Comparison of ENCODE assay signal across 24 cellular contexts in genomic region chr17:48059125-48059668, GRCh38. TPM values are rescaled to one million over a fixed set of nuclear protein-coding genes. Genes with fewer than 3 reads are reported as not detected.
DNase-seq lines count a peak whose midpoint lies in the region; ATAC-seq, FAIRE-seq and TF ChIP-seq lines count a peak whose summit lies in the region.
"Had no signal": no experiment of that assay in that cellular context is flagged by ENCODE, and none has a peak within 500 bp of the region (broad histone marks: within the 10 kb centered on the region; RNA-seq: fewer than 3 reads in every experiment).

No MANE protein-coding gene starts in this region.

- H2BK120ac ChIP-seq in neuronal stem cell (ENCODE audit: low read depth, low read length), result no peak overlapping the region

- no peak overlapping the region for H2AK5ac ChIP-seq in neuronal stem cell (ENCODE audit: low read depth, low read length)

- H4K8ac ChIP-seq in neuronal stem cell (ENCODE audit: low read depth, low read length), result no peak overlapping the region

- no peak overlapping the region for H3K9ac ChIP-seq in astrocyte (ENCODE audit: low read length)
- H3K9ac ChIP-seq in neuronal stem cell (ENCODE audit: low read depth, low read length, poor library complexity), result no peak overlapping the region

- FAIRE-seq in astrocyte (lab: Jason Lieb, UNC), result no peak
- FAIRE-seq: frontal cortex, G401.6 had no signal

- H3K9me3 Mint-ChIP-seq in CD14-positive monocyte, result no peaks in the 10 kb centered on the region
- no peaks in the 10 kb centered on the region for H3K9me3 Mint-ChIP-seq in astrocyte (ENCODE audit: unreplicated experiment)
- H3K9me3 Mint-ChIP-seq: T-helper 1 cell treated with Interleukin-12 subunit alpha and Interleukin-12 subunit beta and Interleukin-4 antibody, amounts not matched to agents 30 μg/mL and 1 μg/mL, for 36 hours had no signal

- H3K4me3 Mint-ChIP-seq in CD14-positive monocyte (no peak overlapping the region), astrocyte (ENCODE audit: unreplicated experiment) (no peak overlapping the region)
- H3K4me3 Mint-ChIP-seq: activated CD8-positive, alpha-beta memory T cell treated with anti-CD3 and anti-CD28 coated beads, Interleukin-2, amount 10 ng/mL, durations not matched to agents 7 days and 5 days; T-helper 1 cell treated with Interleukin-12 subunit alpha and Interleukin-12 subunit beta and Interleukin-4 antibody, amounts not matched to agents 30 μg/mL and 1 μg/mL, for 36 hours had no signal

- H2AFZ ChIP-seq in astrocyte (ENCODE audit: low read depth, low read length), result no peak overlapping the region
- no peak overlapping the region for H2AFZ ChIP-seq in neuronal stem cell (ENCODE audit: low read length)

- no peak overlapping the region for H2BK12ac ChIP-seq in neuronal stem cell (ENCODE audit: low read length)

- no CpG with 5 or more reads among the region's 32 CpGs for WGBS in neuronal stem cell (ENCODE audit: extremely low coverage in 2 of 2, insufficient read length in 2 of 2, insufficient replicate concordance in 1 of 2), 2 donors

- H3K27ac ChIP-seq in astrocyte (ENCODE audit: low read depth, low read length), result no peak overlapping the region
- H3K27ac ChIP-seq in neuronal stem cell (replicated peaks; ENCODE audit: low read length), result no peak overlapping the region
- H3K27ac ChIP-seq: body of pancreas, neutrophil, suprapubic skin, WERI-Rb-1 had no signal

- no peak overlapping the region for H2BK15ac ChIP-seq in neuronal stem cell (ENCODE audit: low read length)

- H3K4me3 ChIP-seq in astrocyte (ENCODE audit: insufficient read depth, low read depth, low read length) (no peak overlapping the region), neuronal stem cell (ENCODE audit: low read length in 2 of 2) (no peak overlapping the region)
- H3K4me3 ChIP-seq: body of pancreas, HAP-1, suprapubic skin had no signal

- H3K27me3 Mint-ChIP-seq in CD14-positive monocyte (ENCODE audit: low read depth in 3 of 3) (no peaks in the 10 kb centered on the region), astrocyte (ENCODE audit: low read depth, unreplicated experiment) (no peaks in the 10 kb centered on the region)
- H3K27me3 Mint-ChIP-seq: activated CD8-positive, alpha-beta memory T cell treated with anti-CD3 and anti-CD28 coated beads, Interleukin-2, amount 10 ng/mL, durations not matched to agents 7 days and 5 days had no signal

- no peak overlapping the region for H3K4ac ChIP-seq in neuronal stem cell (ENCODE audit: low read length)

- H3K36me3 Mint-ChIP-seq in CD14-positive monocyte, result peaks cover 75 to 85% of the 10 kb centered on the region in 2 donors
- peaks cover 62% of the 10 kb centered on the region for H3K36me3 Mint-ChIP-seq in astrocyte (ENCODE audit: low read depth, unreplicated experiment)

- DNase-seq in CD14-positive monocyte (ENCODE audit: low spot score) (no peak), astrocyte (ENCODE audit: low read depth) (no peak), neuronal stem cell (ENCODE audit: low spot score) (no peak)
- no peak for DNase-seq in stimulated activated CD4-positive, alpha-beta T cell treated with anti-CD3 and anti-CD28 coated beads, Interleukin-15, amount 100 ng/mL, for 24 hours
- DNase-seq: activated CD8-positive, alpha-beta memory T cell treated with anti-CD3 and anti-CD28 coated beads, Interleukin-2, amount 10 ng/mL, durations not matched to agents 7 days and 5 days; activated gamma-delta T cell treated with Interleukin-2 at 50 U/mL for 16 hours; body of pancreas; dermis blood vessel endothelial cell; Karpas-422; midbrain; NCI-H1105 treated with DMSO at 0.1 percent for 48 hours; NCI-H69; SIG-M5; stimulated activated CD4-positive, alpha-beta T cell treated with anti-CD3 and anti-CD28 coated beads, Interleukin-1b, Interleukin-23, amount 100 ng/mL, for 48 hours; WERI-Rb-1 had no signal

- peaks cover 74% of the 10 kb centered on the region for H4K20me1 ChIP-seq in astrocyte (ENCODE audit: insufficient read depth, low read length)

- peaks cover 61% of the 10 kb centered on the region for H3K79me2 ChIP-seq in astrocyte (ENCODE audit: insufficient read depth, low read length)

- H3K27ac Mint-ChIP-seq in CD14-positive monocyte (peak overlapping the region in 6 of 7 donors; percentile 34 to 83 (median 68)), astrocyte (ENCODE audit: unreplicated experiment) (peak overlapping the region; percentile 58)

- H3K9me3 ChIP-seq in astrocyte (ENCODE audit: insufficient read depth, low read depth, low read length) (no peaks in the 10 kb centered on the region), neuronal stem cell (replicated peaks in 1 of 2; ENCODE audit: control insufficient read depth in 2 of 2, insufficient read depth in 1 of 2, low read depth in 1 of 2, low read length in 2 of 2) (no peaks in the 10 kb centered on the region)
- H3K9me3 ChIP-seq: body of pancreas, HAP-1, neutrophil, suprapubic skin had no signal

- TF ChIP-seq CTCF in CD14-positive monocyte (IDR thresholded peaks at IDR 0.05) (no peak), astrocyte (IDR thresholded peaks at IDR 0.05; ENCODE audit: insufficient read depth, low read depth, low read length) (no peak)

- peak; percentile 19 for TF ChIP-seq POLR2A in GM15510 (IDR thresholded peaks at IDR 0.05; ENCODE audit: borderline replicate concordance, extremely low read depth, insufficient read length)

- ATAC-seq in HG03520 (IDR thresholded peaks at IDR 0.05; ENCODE audit: unreplicated experiment) (no peak), HG02763 (IDR thresholded peaks at IDR 0.05; ENCODE audit: unreplicated experiment) (no peak)
- ATAC-seq: activated CD8-positive, alpha-beta memory T cell treated with anti-CD3 and anti-CD28 coated beads, Interleukin-2, amount 10 ng/mL, durations not matched to agents 7 days and 5 days; body of pancreas had no signal

- H3K27me3 ChIP-seq in astrocyte (ENCODE audit: insufficient read depth, low read length) (no peaks in the 10 kb centered on the region), neuronal stem cell (ENCODE audit: control insufficient read depth in 3 of 3, insufficient read depth in 3 of 3, low read depth in 1 of 3, low read length in 3 of 3) (no peaks in the 10 kb centered on the region)
- H3K27me3 ChIP-seq: body of pancreas, neutrophil, suprapubic skin had no signal

- H3K36me3 ChIP-seq in astrocyte (ENCODE audit: insufficient read depth, low read length) (peaks cover 46% of the 10 kb centered on the region), neuronal stem cell (replicated peaks in 1 of 2; ENCODE audit: control insufficient read depth in 2 of 2, insufficient read depth in 2 of 2, low read length in 2 of 2) (peaks cover 60 to 92% of the 10 kb centered on the region in 2 donors)

- H3K18ac ChIP-seq in neuronal stem cell (ENCODE audit: low read length), result no peak overlapping the region

- no peak overlapping the region for H3K14ac ChIP-seq in neuronal stem cell (ENCODE audit: low read length)

- H3K4me2 ChIP-seq in astrocyte (ENCODE audit: low read length) (no peak overlapping the region), neuronal stem cell (ENCODE audit: insufficient read depth, low read length, poor library complexity, severe bottlenecking) (no peak overlapping the region)

- H2BK5ac ChIP-seq in neuronal stem cell (ENCODE audit: low read length), result no peak overlapping the region

- H3K4me1 Mint-ChIP-seq in CD14-positive monocyte, result peaks cover 33% of the 10 kb centered on the region
- H3K4me1 Mint-ChIP-seq in astrocyte (ENCODE audit: low read depth, unreplicated experiment), result peaks cover 36% of the 10 kb centered on the region

- H4K91ac ChIP-seq in neuronal stem cell (ENCODE audit: low read depth, low read length, poor library complexity), result no peak overlapping the region

- intact Hi-C loops in CD14-positive monocyte (cut with micrococcal nuclease), result no loop called here

- H3K23ac ChIP-seq in neuronal stem cell (ENCODE audit: low read depth, low read length, poor library complexity), result peak overlapping the region; percentile 1

- H3K4me1 ChIP-seq in astrocyte (ENCODE audit: insufficient read depth, low read length) (peaks cover 15% of the 10 kb centered on the region), neuronal stem cell (ENCODE audit: control insufficient read depth in 2 of 2, insufficient read depth in 1 of 2, low read depth in 1 of 2, low read length in 2 of 2) (peaks cover 11 to 12% of the 10 kb centered on the region in 2 donors)

- peaks cover 11% of the 10 kb centered on the region for H3K79me1 ChIP-seq in neuronal stem cell (ENCODE audit: low read depth, low read length)

RNA-seq across cellular contexts. Expression of gene NFE2L1, which starts 11.0 kb away (rescaled TPM):
- polyA plus RNA-seq in CD14-positive monocyte, result 1 to 10 TPM; 2.8 to 7.1 TPM
- total RNA-seq in astrocyte, result 344 and 348 TPM in 2 replicates
- polyA plus RNA-seq in neuronal stem cell (2013, experiment 1 of 2), result 69.4 TPM
- polyA plus RNA-seq in neuronal stem cell (2013, experiment 2 of 2), result 72.5 TPM

RNA-seq across cellular contexts. Expression of gene COPZ2, which starts 21.6 kb away (rescaled TPM):
- polyA plus RNA-seq in CD14-positive monocyte, result 10 to 100 TPM in 1 of 2 donors, 1 to 10 TPM in 1; 6.9 to 12.2 TPM
- total RNA-seq in astrocyte, result 25.1 and 38.3 TPM in 2 replicates
- polyA plus RNA-seq in neuronal stem cell (2013, experiment 1 of 2), result 1.5 TPM
- polyA plus RNA-seq in neuronal stem cell (2013, experiment 2 of 2), result 2.3 TPM

RNA-seq across cellular contexts. Expression of gene CBX1, which starts 42.1 kb away (rescaled TPM):
- polyA plus RNA-seq in CD14-positive monocyte, result 10 to 100 TPM; 12.5 to 18.2 TPM
- total RNA-seq in astrocyte, result 62.8 and 69.3 TPM in 2 replicates
- polyA plus RNA-seq in neuronal stem cell (2013, experiment 1 of 2), result 194 TPM
- 198 TPM for polyA plus RNA-seq in neuronal stem cell (2013, experiment 2 of 2)

RNA-seq across cellular contexts. Expression of gene SNX11, which starts 48.4 kb away (rescaled TPM):
- 10 to 100 TPM; 48.4 to 49.3 TPM for polyA plus RNA-seq in CD14-positive monocyte
- 30.4 and 33.3 TPM in 2 replicates for total RNA-seq in astrocyte
- 11.8 TPM for polyA plus RNA-seq in neuronal stem cell (2013, experiment 1 of 2)
- polyA plus RNA-seq in neuronal stem cell (2013, experiment 2 of 2), result 10.6 TPM
